Comparison of ENCODE assay signal across 1 cellular context in genomic region chr3:177642042-177642441, GRCh38.
TF ChIP-seq lines count a peak whose summit lies in the region.

No MANE protein-coding gene starts in this region.

TF ChIP-seq in GM23338, 12 proteins besides CTCF, POLR2A, EP300 and RAD21 (continued from another document):
- TF ChIP-seq ZNF462 (CRISPR knock-in tag; IDR thresholded peaks at IDR 0.05): no peak
